ENCODE assay signal across 18 cellular contexts in genomic region chr4:106803107-106803506, GRCh38.
"Had no signal": no experiment of that assay in that cellular context is flagged by ENCODE, and none has a peak within 500 bp of the region (broad histone marks: within the 10 kb centered on the region; RNA-seq: fewer than 3 reads in every experiment).

No MANE protein-coding gene starts in this region.

- H3K9me3 ChIP-seq: psoas muscle had no signal

- H3K4me1 Mint-ChIP-seq: activated naive CD8-positive, alpha-beta T cell treated with anti-CD3 and anti-CD28 coated beads for 36 hours; natural killer cell had no signal

- DNase-seq: activated CD4-positive, alpha-beta T cell treated with anti-CD3 and anti-CD28 coated beads for 1 hour; activated CD4-positive, alpha-beta T cell treated with anti-CD3 and anti-CD28 coated beads, Interleukin-2, amount 50 U/mL, for 48 hours; activated gamma-delta T cell; activated naive CD8-positive, alpha-beta T cell treated with anti-CD3 and anti-CD28 coated beads for 36 hours; activated T-cell treated with anti-CD3 and anti-CD28 coated beads, Interleukin-2, amount 50 U/mL, for 4 hours; aorta; hypothalamus; left cardiac atrium; midbrain; natural killer cell; nucleus accumbens; psoas muscle; stimulated activated CD4-positive, alpha-beta T cell treated with anti-CD3 and anti-CD28 coated beads, Interleukin-2, amount 100 ng/mL, for 48 hours; stimulated activated naive CD4-positive, alpha-beta T cell treated with Interleukin-2 at 50 U/mL for 16 hours; T-helper 9 cell had no signal

- FAIRE-seq: bronchial epithelial cell had no signal

- H3K27ac ChIP-seq: psoas muscle had no signal

- H3K4me3 Mint-ChIP-seq: activated naive CD8-positive, alpha-beta T cell treated with anti-CD3 and anti-CD28 coated beads for 36 hours; activated T-cell treated with anti-CD3 and anti-CD28 coated beads, Interleukin-2, amount 50 U/mL, for 4 hours; natural killer cell; type B pancreatic cell had no signal

- ATAC-seq: activated T-cell treated with anti-CD3 and anti-CD28 coated beads, Interleukin-2, amount 50 U/mL, for 4 hours; left cardiac atrium; natural killer cell; psoas muscle had no signal

- H3K36me3 Mint-ChIP-seq: activated naive CD8-positive, alpha-beta T cell treated with anti-CD3 and anti-CD28 coated beads for 36 hours; natural killer cell; type B pancreatic cell had no signal

- H3K27ac Mint-ChIP-seq: activated naive CD8-positive, alpha-beta T cell treated with anti-CD3 and anti-CD28 coated beads for 36 hours; natural killer cell; type B pancreatic cell had no signal

- H3K4me1 ChIP-seq: psoas muscle had no signal

- H3K4me3 ChIP-seq: lung, psoas muscle had no signal

- H3K27me3 Mint-ChIP-seq: activated naive CD8-positive, alpha-beta T cell treated with anti-CD3 and anti-CD28 coated beads for 36 hours; type B pancreatic cell had no signal

- H3K9me3 Mint-ChIP-seq: activated naive CD8-positive, alpha-beta T cell treated with anti-CD3 and anti-CD28 coated beads for 36 hours; activated T-cell treated with anti-CD3 and anti-CD28 coated beads, Interleukin-2, amount 50 U/mL, for 4 hours; type B pancreatic cell had no signal
